ENCODE assay signal across 31 cellular contexts in genomic region chr2:170869036-170869435, GRCh38. TPM values are rescaled to one million over a fixed set of nuclear protein-coding genes. Genes with fewer than 3 reads are reported as not detected.
"Had no signal": no experiment of that assay in that cellular context is flagged by ENCODE, and none has a peak within 500 bp of the region (broad histone marks: within the 10 kb centered on the region; RNA-seq: fewer than 3 reads in every experiment).

No MANE protein-coding gene starts in this region.

- DNase-seq: dorsolateral prefrontal cortex; effector CD4-positive, alpha-beta T cell; foreskin fibroblast; heart left ventricle; kidney; mucosa of descending colon; naive B cell; stimulated activated CD4-positive, alpha-beta T cell treated with anti-CD3 and anti-CD28 coated beads, Interleukin-12 subunit alpha, Interleukin-12 subunit beta, amount 100 ng/mL, for 4 hours; stimulated activated CD4-positive, alpha-beta T cell treated with anti-CD3 and anti-CD28 coated beads, Interleukin-1b, Interleukin-23, amount 100 ng/mL, for 48 hours; stimulated activated CD4-positive, alpha-beta T cell treated with anti-CD3 and anti-CD28 coated beads, Interleukin-4, amount 100 ng/mL, for 1 hour; stimulated activated CD8-positive, alpha-beta memory T cell treated with anti-CD3 and anti-CD28 coated beads, Interleukin-4, amount 100 ng/mL, for 48 hours; stimulated activated naive CD4-positive, alpha-beta T cell; stimulated activated naive CD8-positive, alpha-beta T cell treated with anti-CD3 and anti-CD28 coated beads, Interleukin-15, amount 100 ng/mL, for 72 hours; transverse colon had no signal

- H3K27me3 ChIP-seq: hepatocyte, neutrophil, right atrium auricular region, suprapubic skin, transverse colon, vagina had no signal

- H3K36me3 ChIP-seq: gastroesophageal sphincter, heart left ventricle, neutrophil, prostate gland, right atrium auricular region, suprapubic skin, transverse colon, vagina had no signal

- H3K4me2 ChIP-seq: hepatocyte, smooth muscle cell had no signal

- FAIRE-seq: kidney had no signal

- H3K9ac ChIP-seq: parathyroid adenoma had no signal

- H3K27ac ChIP-seq: dorsolateral prefrontal cortex, epithelial cell of prostate, gastroesophageal sphincter, heart left ventricle, hepatocyte, neutrophil, parathyroid adenoma, prostate gland, right atrium auricular region, suprapubic skin, transverse colon, vagina had no signal

- H3K4me3 ChIP-seq: dorsolateral prefrontal cortex, gastroesophageal sphincter, heart left ventricle, hepatocyte, lung, mucosa of descending colon, prostate gland, right atrium auricular region, smooth muscle cell, suprapubic skin, transverse colon, vagina had no signal

- H3K4me1 ChIP-seq: parathyroid adenoma, prostate gland, suprapubic skin, transverse colon, vagina had no signal

- H3K9me3 Mint-ChIP-seq: memory B cell; mesothelial cell of epicardium; naive B cell; natural killer cell treated with Interleukin-12 subunit alpha and Interleukin-12 subunit beta and Interleukin-15 and Interleukin-18, amount 100 ng/mL, for 72 hours; stimulated activated naive CD8-positive, alpha-beta T cell treated with anti-CD3 and anti-CD28 coated beads, Interleukin-15, amount 100 ng/mL, for 72 hours had no signal

- H3K9me3 ChIP-seq: gastroesophageal sphincter, heart left ventricle, mucosa of descending colon, neutrophil, prostate gland, right atrium auricular region, suprapubic skin, transverse colon, vagina had no signal

- H3K27me3 Mint-ChIP-seq: stimulated activated naive CD8-positive, alpha-beta T cell treated with anti-CD3 and anti-CD28 coated beads, Interleukin-15, amount 100 ng/mL, for 72 hours had no signal

- H3K4me3 Mint-ChIP-seq: memory B cell; mesothelial cell of epicardium; naive B cell; natural killer cell treated with Interleukin-12 subunit alpha and Interleukin-12 subunit beta and Interleukin-15 and Interleukin-18, amount 100 ng/mL, for 72 hours; neural crest cell; stimulated activated naive CD8-positive, alpha-beta T cell treated with anti-CD3 and anti-CD28 coated beads, Interleukin-15, amount 100 ng/mL, for 72 hours had no signal

- H3K79me2 ChIP-seq: hepatocyte, parathyroid adenoma had no signal

- H3K27ac Mint-ChIP-seq: memory B cell; mesothelial cell of epicardium; naive B cell; natural killer cell treated with Interleukin-12 subunit alpha and Interleukin-12 subunit beta and Interleukin-15 and Interleukin-18, amount 100 ng/mL, for 72 hours; stimulated activated naive CD8-positive, alpha-beta T cell treated with anti-CD3 and anti-CD28 coated beads, Interleukin-15, amount 100 ng/mL, for 72 hours had no signal

- H2AFZ ChIP-seq: hepatocyte, parathyroid adenoma had no signal

- H3K36me3 Mint-ChIP-seq: memory B cell; mesothelial cell of epicardium; naive B cell; natural killer cell treated with Interleukin-12 subunit alpha and Interleukin-12 subunit beta and Interleukin-15 and Interleukin-18, amount 100 ng/mL, for 72 hours had no signal

RNA-seq across cellular contexts. Expression of gene GAD1, which starts 52.3 kb away (rescaled TPM):
- total RNA-seq: gastroesophageal sphincter, left lobe of liver, right atrium auricular region, transverse colon, vagina had no signal
- polyA plus RNA-seq: liver had no signal
